Comparison of ENCODE assay signal across 8 cellular contexts in genomic region chrX:20224814-20225487, GRCh38. TPM values are rescaled to one million over a fixed set of nuclear protein-coding genes. Genes with fewer than 3 reads are reported as not detected.
DNase-seq lines count a peak whose midpoint lies in the region; ATAC-seq and TF ChIP-seq lines count a peak whose summit lies in the region.

No MANE protein-coding gene starts in this region.

- DNase-seq in activated CD4-positive, alpha-beta T cell treated with anti-CD3 and anti-CD28 coated beads, Interleukin-2, amount 10 ng/mL, durations not matched to agents 24 days and 14 days, result no peak
- DNase-seq in activated CD4-positive, alpha-beta T cell treated with anti-CD3 and anti-CD28 coated beads, Interleukin-2, amount 50 U/mL, for 1 hour, result no peak
- DNase-seq in natural killer cell treated with Interleukin-12 subunit alpha and Interleukin-12 subunit beta and Interleukin-15 and Interleukin-18, amount 100 ng/mL, for 72 hours (ENCODE audit: low spot score), result no peak
- no peak for DNase-seq in NAMALWA (ENCODE audit: low spot score)
- DNase-seq in SKM-1 (lab: John Stamatoyannopoulos, UW; ENCODE audit: unreplicated experiment), result no peak
- no peak for DNase-seq in DMS79 (lab: John Stamatoyannopoulos, UW)

- ATAC-seq in HG02588 (IDR thresholded peaks at IDR 0.05; ENCODE audit: unreplicated experiment) (peak; percentile 84), SK-N-SH treated with all-trans-retinoic acid at 6 μM for 48 hours (peak; percentile 78)
- ATAC-seq in natural killer cell treated with Interleukin-12 subunit alpha and Interleukin-12 subunit beta and Interleukin-15 and Interleukin-18, amount 100 ng/mL, for 72 hours, result peak; percentile 83 to 91

- no peaks in the 10 kb centered on the region for H3K9me3 Mint-ChIP-seq in activated CD4-positive, alpha-beta T cell treated with anti-CD3 and anti-CD28 coated beads, Interleukin-2, amount 10 ng/mL, durations not matched to agents 24 days and 14 days
- no peaks in the 10 kb centered on the region for H3K9me3 Mint-ChIP-seq in natural killer cell treated with Interleukin-12 subunit alpha and Interleukin-12 subunit beta and Interleukin-15 and Interleukin-18, amount 100 ng/mL, for 72 hours

- no peaks in the 10 kb centered on the region for H3K27me3 Mint-ChIP-seq in activated CD4-positive, alpha-beta T cell treated with anti-CD3 and anti-CD28 coated beads, Interleukin-2, amount 10 ng/mL, durations not matched to agents 24 days and 14 days
- H3K27me3 Mint-ChIP-seq in natural killer cell treated with Interleukin-12 subunit alpha and Interleukin-12 subunit beta and Interleukin-15 and Interleukin-18, amount 100 ng/mL, for 72 hours, result peaks cover 0 to 7% of the 10 kb centered on the region in 2 donors

- intact Hi-C loops in activated CD4-positive, alpha-beta T cell treated with anti-CD3 and anti-CD28 coated beads, Interleukin-2, amount 10 ng/mL, durations not matched to agents 24 days and 14 days (cut with micrococcal nuclease), result loop anchor here (1.0 to 2.0 kb wide), 2 partner anchors 40 to 292 kb away; no protein-coding TSS in a partner anchor

- H3K4me3 Mint-ChIP-seq in activated CD4-positive, alpha-beta T cell treated with anti-CD3 and anti-CD28 coated beads, Interleukin-2, amount 10 ng/mL, durations not matched to agents 24 days and 14 days, result no peak overlapping the region
- peak overlapping the region; percentile 40 for H3K4me3 Mint-ChIP-seq in natural killer cell treated with Interleukin-12 subunit alpha and Interleukin-12 subunit beta and Interleukin-15 and Interleukin-18, amount 100 ng/mL, for 72 hours

- peak overlapping the region; percentile 68 for H3K27ac Mint-ChIP-seq in activated CD4-positive, alpha-beta T cell treated with anti-CD3 and anti-CD28 coated beads, Interleukin-2, amount 10 ng/mL, durations not matched to agents 24 days and 14 days
- H3K27ac Mint-ChIP-seq in natural killer cell treated with Interleukin-12 subunit alpha and Interleukin-12 subunit beta and Interleukin-15 and Interleukin-18, amount 100 ng/mL, for 72 hours, result peak overlapping the region; percentile 73 to 81

- H3K4me1 Mint-ChIP-seq in activated CD4-positive, alpha-beta T cell treated with anti-CD3 and anti-CD28 coated beads, Interleukin-2, amount 10 ng/mL, durations not matched to agents 24 days and 14 days, result peaks cover 11% of the 10 kb centered on the region
- peaks cover 8 to 39% of the 10 kb centered on the region in 2 donors for H3K4me1 Mint-ChIP-seq in natural killer cell treated with Interleukin-12 subunit alpha and Interleukin-12 subunit beta and Interleukin-15 and Interleukin-18, amount 100 ng/mL, for 72 hours (ENCODE audit: low read depth in 2 of 2)

- H3K36me3 Mint-ChIP-seq in activated CD4-positive, alpha-beta T cell treated with anti-CD3 and anti-CD28 coated beads, Interleukin-2, amount 10 ng/mL, durations not matched to agents 24 days and 14 days (ENCODE audit: low read depth), result peaks cover 34% of the 10 kb centered on the region
- peaks cover 11% of the 10 kb centered on the region for H3K36me3 Mint-ChIP-seq in natural killer cell treated with Interleukin-12 subunit alpha and Interleukin-12 subunit beta and Interleukin-15 and Interleukin-18, amount 100 ng/mL, for 72 hours

TF ChIP-seq in SK-N-SH treated with all-trans-retinoic acid at 6 μM for 48 hours, 23 proteins besides CTCF, POLR2A, EP300 and RAD21:
- TF ChIP-seq ZNF70 (CRISPR knock-in tag; IDR thresholded peaks at IDR 0.05) (peak; percentile 80), ISL1 (CRISPR knock-in tag; IDR thresholded peaks at IDR 0.05) (peak; percentile 65), TCF4 (CRISPR knock-in tag; IDR thresholded peaks at IDR 0.05; ENCODE audit: borderline replicate concordance) (no peak)

RNA-seq across cellular contexts. Expression of gene RPS6KA3, which starts 41.8 kb away (rescaled TPM):
- total RNA-seq in activated CD4-positive, alpha-beta T cell treated with anti-CD3 and anti-CD28 coated beads, Interleukin-2, amount 10 ng/mL, durations not matched to agents 24 days and 14 days, result 49.8 and 51.1 TPM in 2 replicates
- total RNA-seq in natural killer cell treated with Interleukin-12 subunit alpha and Interleukin-12 subunit beta and Interleukin-15 and Interleukin-18, amount 100 ng/mL, for 72 hours, result 10 to 100 TPM; 64.5 to 82.4 TPM
